ENCODE assay signal across 9 cellular contexts in the genomic region with DNA sequence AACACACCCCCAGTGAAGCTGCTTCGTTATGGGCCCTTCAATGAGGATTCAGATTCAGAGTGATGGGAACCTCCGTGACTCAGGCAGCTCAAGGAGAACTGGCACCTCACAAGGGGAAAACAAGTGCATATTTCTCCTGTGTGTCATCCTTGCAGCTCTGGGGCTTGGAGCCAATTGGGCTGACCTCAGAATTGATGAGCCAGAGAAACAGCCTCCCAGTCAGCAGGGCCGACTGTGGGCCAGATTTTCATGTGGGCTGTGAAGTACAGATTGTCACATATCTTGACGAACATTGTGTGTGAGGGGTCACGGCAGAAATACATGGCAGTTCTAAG.
DNase-seq lines count a peak whose midpoint lies in the region; ATAC-seq and TF ChIP-seq lines count a peak whose summit lies in the region.
"Had no signal": no experiment of that assay in that cellular context is flagged by ENCODE, and none has a peak within 500 bp of the region (broad histone marks: within the 10 kb centered on the region; RNA-seq: fewer than 3 reads in every experiment).

No MANE protein-coding gene starts in this region.

- DNase-seq in GM03348 (ENCODE audit: low spot score) (peak; percentile 85), T1000 (lab: John Stamatoyannopoulos, UW) (peak; percentile 81), glomerular visceral epithelial cell (ENCODE audit: extremely low spot score) (peak; percentile 96), retinal pigment epithelial cell (ENCODE audit: low read depth) (peak; percentile 96), NCI-H146 treated with DMSO at 0.1 percent for 48 hours (lab: John Stamatoyannopoulos, UW; ENCODE audit: unreplicated experiment) (no peak), AML-193 (lab: John Stamatoyannopoulos, UW) (no peak), DMS79 treated with DMSO at 0.1 percent for 48 hours (lab: John Stamatoyannopoulos, UW) (no peak)

- no peak for ATAC-seq in GM18861 (IDR thresholded peaks at IDR 0.05; ENCODE audit: unreplicated experiment)
- ATAC-seq: stimulated activated memory B cell treated with anti-CD40 and anti-IgM and Interleukin-4, amounts not matched to agents 10 μg/mL and 1 μg/mL and 100 μg/mL, for 72 hours had no signal

- H3K4me3 ChIP-seq in retinal pigment epithelial cell (ENCODE audit: low read length) = no peak overlapping the region

- no peak for TF ChIP-seq CTCF in retinal pigment epithelial cell (conservative IDR thresholded peaks at IDR 0.05; ENCODE audit: low read depth, low read length)

Comparison
In these comparisons a context has a peak if more than half of its experiments do, and no peak if none do; other contexts are left out.
1. DNase-seq: peak in GM03348 (single experiment), T1000 (single experiment), glomerular visceral epithelial cell (single experiment) and retinal pigment epithelial cell (single experiment); none in NCI-H146 treated with DMSO at 0.1 percent for 48 hours (single experiment), AML-193 (0 of 2) and DMS79 treated with DMSO at 0.1 percent for 48 hours (single experiment).